ENCODE assay signal across 30 cellular contexts in the genomic region with DNA sequence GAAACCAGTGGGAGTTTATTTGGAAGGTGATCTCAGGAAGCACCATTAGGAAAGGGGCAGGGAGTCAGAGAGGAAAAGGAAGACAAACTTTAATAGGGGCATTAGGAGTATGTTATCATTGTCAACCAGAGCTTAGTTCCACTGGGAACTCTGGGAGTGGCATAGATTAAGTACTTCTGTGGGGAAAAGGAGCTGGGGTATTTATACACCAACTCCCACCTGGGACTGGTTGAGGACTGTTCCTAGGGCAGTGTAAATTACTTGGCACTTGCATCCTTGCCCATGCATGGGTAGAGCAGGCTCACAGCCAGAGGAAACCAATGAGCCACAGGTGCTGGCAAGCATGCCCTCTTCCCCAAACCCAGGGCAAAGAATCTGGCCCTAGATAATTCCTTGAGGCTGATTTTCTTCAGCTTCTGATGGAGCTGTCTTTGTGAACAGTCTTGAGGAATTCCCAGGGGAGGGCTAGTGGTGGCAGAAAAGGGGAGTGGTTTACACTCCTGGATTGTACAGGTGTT.
"Had no signal": no experiment of that assay in that cellular context is flagged by ENCODE, and none has a peak within 500 bp of the region (broad histone marks: within the 10 kb centered on the region; RNA-seq: fewer than 3 reads in every experiment).

No MANE protein-coding gene starts in this region.

- DNase-seq: activated CD4-positive, alpha-beta memory T cell treated with anti-CD3 and anti-CD28 coated beads for 36 hours; activated CD4-positive, alpha-beta T cell treated with anti-CD3 and anti-CD28 coated beads for 48 hours; activated CD8-positive, alpha-beta memory T cell treated with anti-CD3 and anti-CD28 coated beads, Interleukin-2, amount 50 U/mL, for 4 hours; activated gamma-delta T cell; activated naive CD4-positive, alpha-beta T cell treated with anti-CD3 and anti-CD28 coated beads, Interleukin-2, amount 10 ng/mL, durations not matched to agents 7 days and 5 days; activated naive CD8-positive, alpha-beta T cell treated with anti-CD3 and anti-CD28 coated beads, Interleukin-2, amount 10 ng/mL, durations not matched to agents 7 days and 5 days; activated T-cell treated with anti-CD3 and anti-CD28 coated beads, Interleukin-2, amount 50 U/mL, for 1 hour; cortex of kidney; effector memory CD8-positive, alpha-beta T cell; erythroblast; gastrocnemius medialis; hippocampal formation; left lung; lower lobe of right lung; mesendoderm; mucosa of descending colon; nephron progenitor cell; nucleus accumbens; pancreas; psoas muscle; sigmoid colon; small intestine; stimulated activated CD4-positive, alpha-beta T cell treated with anti-CD3 and anti-CD28 coated beads, Interleukin-1b, Interleukin-23, amount 100 ng/mL, for 48 hours; stimulated activated CD4-positive, alpha-beta T cell treated with anti-CD3 and anti-CD28 coated beads, Interleukin-4, amount 100 ng/mL, for 4 hours; stimulated activated CD8-positive, alpha-beta memory T cell treated with anti-CD3 and anti-CD28 coated beads, Interleukin-4, amount 100 ng/mL, for 48 hours; stimulated activated naive CD8-positive, alpha-beta T cell treated with anti-CD3 and anti-CD28 coated beads, Interleukin-15, amount 100 ng/mL, for 72 hours; substantia nigra; T-helper 1 cell; tibial artery had no signal

- FAIRE-seq: pancreas, small intestine had no signal

- ATAC-seq: effector memory CD8-positive, alpha-beta T cell; gastrocnemius medialis; left lung; lower lobe of right lung; mucosa of descending colon; pancreas; psoas muscle; stimulated activated memory B cell treated with anti-CD40 and anti-IgM and Interleukin-4, amounts not matched to agents 10 μg/mL and 1 μg/mL and 100 μg/mL, for 72 hours; stimulated activated naive CD8-positive, alpha-beta T cell treated with anti-CD3 and anti-CD28 coated beads, Interleukin-15, amount 100 ng/mL, for 72 hours had no signal
